Comparison of ENCODE assay signal across 1 cellular context in the genomic region with DNA sequence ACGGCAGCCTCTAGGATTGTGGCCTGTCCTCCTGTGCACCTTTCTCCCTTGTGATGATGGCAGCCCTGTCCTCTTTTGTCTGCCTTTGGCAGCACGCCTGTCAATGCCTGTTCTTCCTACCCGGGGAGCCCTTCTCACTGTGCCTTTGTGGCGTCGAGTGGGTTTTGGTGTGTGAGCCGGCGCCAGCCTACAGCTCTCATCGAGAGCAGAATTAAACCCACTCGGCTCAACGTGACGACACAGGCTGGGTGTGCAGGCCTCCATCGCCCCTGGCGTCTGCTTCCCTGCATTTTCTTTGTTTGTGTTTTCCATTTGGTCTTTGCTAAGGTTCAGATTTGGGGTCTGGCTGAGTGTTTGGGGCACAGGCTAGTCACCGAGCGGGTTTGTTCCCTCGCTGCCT.
TF ChIP-seq lines count a peak whose summit lies in the region.

No MANE protein-coding gene starts in this region.

TF ChIP-seq in WTC11, 78 proteins besides CTCF, POLR2A, EP300 and RAD21 (continued from another document):
- no peak for TF ChIP-seq TCF7 (CRISPR knock-in tag; IDR thresholded peaks at IDR 0.05; ENCODE audit: low read depth)
- TF ChIP-seq USF1 (CRISPR knock-in tag; IDR thresholded peaks at IDR 0.05) = no peak
- no peak for TF ChIP-seq ZNF425 (CRISPR knock-in tag; conservative IDR thresholded peaks at IDR 0.05)
- no peak for TF ChIP-seq JUN (CRISPR knock-in tag; IDR thresholded peaks at IDR 0.05)
- TF ChIP-seq, protein P1, sequence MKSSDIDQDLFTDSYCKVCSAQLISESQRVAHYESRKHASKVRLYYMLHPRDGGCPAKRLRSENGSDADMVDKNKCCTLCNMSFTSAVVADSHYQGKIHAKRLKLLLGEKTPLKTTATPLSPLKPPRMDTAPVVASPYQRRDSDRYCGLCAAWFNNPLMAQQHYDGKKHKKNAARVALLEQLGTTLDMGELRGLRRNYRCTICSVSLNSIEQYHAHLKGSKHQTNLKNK (CRISPR knock-in tag; IDR thresholded peaks at IDR 0.05) = no peak
- TF ChIP-seq NFE2L1 (CRISPR knock-in tag; IDR thresholded peaks at IDR 0.05) = no peak
- TF ChIP-seq ELF4 (CRISPR knock-in tag; IDR thresholded peaks at IDR 0.05; ENCODE audit: low read depth) = no peak
- no peak for TF ChIP-seq ARID4B (CRISPR knock-in tag; IDR thresholded peaks at IDR 0.05; ENCODE audit: borderline replicate concordance)
- TF ChIP-seq NR3C1 (CRISPR knock-in tag; conservative IDR thresholded peaks at IDR 0.05; ENCODE audit: low read depth) = no peak
- TF ChIP-seq GRHL2 (CRISPR knock-in tag; IDR thresholded peaks at IDR 0.05; ENCODE audit: insufficient replicate concordance, severe bottlenecking) = no peak
- TF ChIP-seq ZNF138 (CRISPR knock-in tag; conservative IDR thresholded peaks at IDR 0.05) = no peak
- TF ChIP-seq, protein P2, sequence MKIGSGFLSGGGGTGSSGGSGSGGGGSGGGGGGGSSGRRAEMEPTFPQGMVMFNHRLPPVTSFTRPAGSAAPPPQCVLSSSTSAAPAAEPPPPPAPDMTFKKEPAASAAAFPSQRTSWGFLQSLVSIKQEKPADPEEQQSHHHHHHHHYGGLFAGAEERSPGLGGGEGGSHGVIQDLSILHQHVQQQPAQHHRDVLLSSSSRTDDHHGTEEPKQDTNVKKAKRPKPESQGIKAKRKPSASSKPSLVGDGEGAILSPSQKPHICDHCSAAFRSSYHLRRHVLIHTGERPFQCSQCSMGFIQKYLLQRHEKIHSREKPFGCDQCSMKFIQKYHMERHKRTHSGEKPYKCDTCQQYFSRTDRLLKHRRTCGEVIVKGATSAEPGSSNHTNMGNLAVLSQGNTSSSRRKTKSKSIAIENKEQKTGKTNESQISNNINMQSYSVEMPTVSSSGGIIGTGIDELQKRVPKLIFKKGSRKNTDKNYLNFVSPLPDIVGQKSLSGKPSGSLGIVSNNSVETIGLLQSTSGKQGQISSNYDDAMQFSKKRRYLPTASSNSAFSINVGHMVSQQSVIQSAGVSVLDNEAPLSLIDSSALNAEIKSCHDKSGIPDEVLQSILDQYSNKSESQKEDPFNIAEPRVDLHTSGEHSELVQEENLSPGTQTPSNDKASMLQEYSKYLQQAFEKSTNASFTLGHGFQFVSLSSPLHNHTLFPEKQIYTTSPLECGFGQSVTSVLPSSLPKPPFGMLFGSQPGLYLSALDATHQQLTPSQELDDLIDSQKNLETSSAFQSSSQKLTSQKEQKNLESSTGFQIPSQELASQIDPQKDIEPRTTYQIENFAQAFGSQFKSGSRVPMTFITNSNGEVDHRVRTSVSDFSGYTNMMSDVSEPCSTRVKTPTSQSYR (CRISPR knock-in tag; IDR thresholded peaks at IDR 0.05) = no peak
- no peak for TF ChIP-seq ZNF671 (CRISPR knock-in tag; IDR thresholded peaks at IDR 0.05)
- no peak for TF ChIP-seq RORB (CRISPR knock-in tag; IDR thresholded peaks at IDR 0.05)
- no peak for TF ChIP-seq SMAD3 (CRISPR knock-in tag; IDR thresholded peaks at IDR 0.05; ENCODE audit: borderline replicate concordance)
- no peak for TF ChIP-seq E2F4 (CRISPR knock-in tag; IDR thresholded peaks at IDR 0.05; ENCODE audit: borderline replicate concordance, low read depth)
- TF ChIP-seq AFF4 (CRISPR knock-in tag; IDR thresholded peaks at IDR 0.05; ENCODE audit: borderline replicate concordance) = no peak
